Comparison of ENCODE assay signal across 8 cellular contexts in the genomic region with DNA sequence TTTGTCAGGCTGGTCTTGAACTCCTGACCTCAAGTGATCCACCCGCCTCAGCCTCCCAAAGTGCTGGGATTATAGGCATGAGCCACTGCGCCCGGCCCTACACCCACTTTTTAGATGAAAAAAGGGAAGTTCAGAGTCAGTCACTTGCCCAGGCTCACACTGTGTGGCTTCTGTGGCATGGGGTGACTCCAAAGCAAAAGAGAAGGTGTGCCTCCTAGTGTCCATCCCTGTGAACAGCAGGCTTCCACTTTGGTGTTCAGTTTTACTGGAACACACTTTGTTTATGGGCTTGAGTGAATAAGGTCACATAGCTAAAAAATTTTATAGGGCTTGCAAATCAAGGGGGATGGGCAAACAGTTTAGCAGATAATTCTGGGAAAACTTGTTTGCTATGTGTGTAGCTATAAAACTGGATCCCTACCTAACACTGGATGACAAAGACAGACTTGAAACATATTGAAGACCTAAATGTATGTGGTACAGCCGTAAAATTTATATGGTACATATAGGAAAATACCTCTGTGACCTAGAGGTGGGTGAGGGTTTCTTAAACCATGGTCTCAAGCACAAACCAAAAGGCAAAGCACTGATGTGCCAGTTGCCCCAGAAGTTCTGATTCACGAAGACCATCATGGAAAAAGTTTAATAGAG. TPM values are rescaled to one million over a fixed set of nuclear protein-coding genes. Genes with fewer than 3 reads are reported as not detected.
DNase-seq lines count a peak whose midpoint lies in the region; ATAC-seq and TF ChIP-seq lines count a peak whose summit lies in the region.

No MANE protein-coding gene starts in this region.

- TF ChIP-seq CTCF in NB4 (IDR thresholded peaks at IDR 0.05; ENCODE audit: low read depth, low read length) (peak; percentile 98), VCaP (conservative IDR thresholded peaks at IDR 0.05) (peak; percentile 73)

- no peaks in the 10 kb centered on the region for H3K79me2 ChIP-seq in GM23248 (ENCODE audit: insufficient read depth)

- DNase-seq in G401 (ENCODE audit: low spot score) (peak; percentile 38), GM23248 (peak; percentile 67), NB4 (ENCODE audit: low read depth) (peak; percentile 92), T47D (ENCODE audit: low read depth in 1 of 2, low spot score in 1 of 2) (peak; percentile 36 to 80), left lobe of liver (ENCODE audit: low spot score) (peak; percentile 64)
- peak; percentile 29 to 38 (median 37) for DNase-seq in stimulated activated CD4-positive, alpha-beta T cell treated with anti-CD3 and anti-CD28 coated beads, TNF-alpha, amount 100 ng/mL, for 48 hours (ENCODE audit: low read depth in 3 of 3)

- H3F3A ChIP-seq in GM23248 (ENCODE audit: insufficient read depth), result peaks cover 53% of the 10 kb centered on the region

- 77 to 80% methylated on average over 5 of the region's 5 CpGs for WGBS in GM23248 (ENCODE audit: low coverage in 1 of 2, low lambda C conversion rate in 2 of 2, missing lambda C conversion rate in 2 of 2), 2 experiments

- H3K4me3 ChIP-seq in GM23248 (no peak overlapping the region), NB4 (ENCODE audit: low read depth, low read length) (no peak overlapping the region)

- no peak overlapping the region for H3K4me2 ChIP-seq in GM23248 (ENCODE audit: unreplicated experiment)

- ATAC-seq in left lobe of liver (peak; percentile 93), HG02970 (IDR thresholded peaks at IDR 0.05; ENCODE audit: low FRiP score, unreplicated experiment) (no peak)

- H3K27me3 ChIP-seq in GM23248 (replicated peaks; ENCODE audit: insufficient read depth), result no peaks in the 10 kb centered on the region

- H3K36me3 ChIP-seq in GM23248 (ENCODE audit: low read depth), result peaks cover 12% of the 10 kb centered on the region; the same call in 1 of the 2 replicates

- no peak overlapping the region for H3K9ac ChIP-seq in GM23248

- H2AFZ ChIP-seq in GM23248, result no peak overlapping the region

- H3K27ac ChIP-seq in GM23248 (no peak overlapping the region), VCaP (no peak overlapping the region)

- TF ChIP-seq POLR2A in NB4 (IDR thresholded peaks at IDR 0.05; ENCODE audit: extremely low read depth, insufficient read length), result no peak

- H3K9me2 ChIP-seq in GM23248 (ENCODE audit: insufficient read depth), result no peaks in the 10 kb centered on the region

- in situ Hi-C loops in G401 (cut with HindIII; ENCODE audit: low sequenced_read_pairs) (no loop called here), GM23248 (cut with MboI) (no loop called here), T47D (cut with HindIII; ENCODE audit: low pct_unique_long_range_greater_than_20kb, low sequenced_read_pairs) (no loop called here)

- H3K4me1 ChIP-seq in GM23248 (ENCODE audit: insufficient read depth), result no peaks in the 10 kb centered on the region

- no peaks in the 10 kb centered on the region for H3K9me3 ChIP-seq in GM23248 (ENCODE audit: low read depth)

- no peaks in the 10 kb centered on the region for H4K20me1 ChIP-seq in GM23248 (ENCODE audit: insufficient read depth)

RNA-seq across cellular contexts. Expression of a gene that starts 54.9 kb away (rescaled TPM):
- 0.51 and 1.7 TPM in 2 replicates for total RNA-seq in G401 (2014; rRNA removed; shearing (Covaris generic))
- total RNA-seq in GM23248 (2014; rRNA removed; shearing (Covaris generic)), result 6.9 and 9.0 TPM in 2 replicates
- polyA plus RNA-seq in GM23248 (2016; fragmentation: Nextera tagmentation; extraction: Ambion mirVana), result 5.3 and 5.7 TPM in 2 replicates
- total RNA-seq in left lobe of liver, result 1.4 TPM

Comparison
In these comparisons a context has a peak if more than half of its experiments do, and no peak if none do; other contexts are left out.
1. DNase-seq: peak in every context shown above with its lines; median percentile 92 in NB4; 67 in GM23248; 64 in left lobe of liver; 58 in T47D; 38 in G401; 37 in stimulated activated CD4-positive, alpha-beta T cell treated with anti-CD3 and anti-CD28 coated beads, TNF-alpha, amount 100 ng/mL, for 48 hours.